2 cellular contexts compared by ENCODE assay signal in the genomic region with DNA sequence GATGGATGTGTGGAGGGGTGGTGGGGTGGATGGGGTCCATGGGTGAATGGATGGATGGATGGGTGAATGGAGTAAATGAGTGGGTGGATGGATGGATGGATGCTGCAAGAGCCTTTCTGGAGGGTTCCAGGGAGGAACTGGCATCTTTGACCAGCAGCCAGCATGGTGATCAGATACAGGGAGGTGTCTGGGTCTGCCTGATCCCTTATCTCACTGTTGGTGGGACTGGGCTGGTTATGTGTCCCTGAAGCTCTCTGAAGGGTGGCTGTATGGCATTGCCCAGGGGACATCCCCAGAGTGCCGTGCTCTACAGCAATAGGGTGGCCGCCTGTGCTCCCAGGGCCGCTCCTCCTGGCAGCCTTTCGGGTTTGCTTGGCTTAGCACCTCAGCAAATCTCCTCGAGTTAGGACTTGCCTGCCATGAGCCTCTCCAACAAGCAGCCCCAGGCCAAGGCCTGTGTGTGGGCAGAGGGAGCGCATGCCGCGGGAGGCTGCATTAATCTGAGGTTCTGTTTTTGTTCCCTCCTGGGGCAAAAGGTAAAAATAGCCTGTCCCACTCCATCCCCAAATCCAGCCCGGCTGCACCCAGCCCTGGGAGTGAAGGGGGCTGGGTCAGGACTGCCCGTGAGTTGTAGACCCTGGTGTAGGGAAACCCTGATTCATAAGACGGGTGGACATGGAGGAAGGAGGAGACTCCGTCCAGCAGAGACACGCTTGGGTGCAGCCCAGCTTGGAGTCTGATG.
A peak's percentile ranks its signal among the peaks of the same experiment; 100 is the strongest.
TF ChIP-seq lines count a peak whose summit lies in the region.

No MANE protein-coding gene starts in this region.

TF ChIP-seq in HCT116, 20 proteins besides CTCF, POLR2A, EP300 and RAD21:
- TF ChIP-seq, protein P1, sequence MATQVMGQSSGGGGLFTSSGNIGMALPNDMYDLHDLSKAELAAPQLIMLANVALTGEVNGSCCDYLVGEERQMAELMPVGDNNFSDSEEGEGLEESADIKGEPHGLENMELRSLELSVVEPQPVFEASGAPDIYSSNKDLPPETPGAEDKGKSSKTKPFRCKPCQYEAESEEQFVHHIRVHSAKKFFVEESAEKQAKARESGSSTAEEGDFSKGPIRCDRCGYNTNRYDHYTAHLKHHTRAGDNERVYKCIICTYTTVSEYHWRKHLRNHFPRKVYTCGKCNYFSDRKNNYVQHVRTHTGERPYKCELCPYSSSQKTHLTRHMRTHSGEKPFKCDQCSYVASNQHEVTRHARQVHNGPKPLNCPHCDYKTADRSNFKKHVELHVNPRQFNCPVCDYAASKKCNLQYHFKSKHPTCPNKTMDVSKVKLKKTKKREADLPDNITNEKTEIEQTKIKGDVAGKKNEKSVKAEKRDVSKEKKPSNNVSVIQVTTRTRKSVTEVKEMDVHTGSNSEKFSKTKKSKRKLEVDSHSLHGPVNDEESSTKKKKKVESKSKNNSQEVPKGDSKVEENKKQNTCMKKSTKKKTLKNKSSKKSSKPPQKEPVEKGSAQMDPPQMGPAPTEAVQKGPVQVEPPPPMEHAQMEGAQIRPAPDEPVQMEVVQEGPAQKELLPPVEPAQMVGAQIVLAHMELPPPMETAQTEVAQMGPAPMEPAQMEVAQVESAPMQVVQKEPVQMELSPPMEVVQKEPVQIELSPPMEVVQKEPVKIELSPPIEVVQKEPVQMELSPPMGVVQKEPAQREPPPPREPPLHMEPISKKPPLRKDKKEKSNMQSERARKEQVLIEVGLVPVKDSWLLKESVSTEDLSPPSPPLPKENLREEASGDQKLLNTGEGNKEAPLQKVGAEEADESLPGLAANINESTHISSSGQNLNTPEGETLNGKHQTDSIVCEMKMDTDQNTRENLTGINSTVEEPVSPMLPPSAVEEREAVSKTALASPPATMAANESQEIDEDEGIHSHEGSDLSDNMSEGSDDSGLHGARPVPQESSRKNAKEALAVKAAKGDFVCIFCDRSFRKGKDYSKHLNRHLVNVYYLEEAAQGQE (IDR thresholded peaks at IDR 0.05; ENCODE audit: low read depth) = no peak
- TF ChIP-seq SIN3A (IDR thresholded peaks at IDR 0.05; ENCODE audit: low read depth) (no peak), EZH2 (IDR thresholded peaks at IDR 0.05) (no peak), ZFX (IDR thresholded peaks at IDR 0.05) (no peak), EGR1 (IDR thresholded peaks at IDR 0.05; ENCODE audit: low read depth) (no peak), JUND (IDR thresholded peaks at IDR 0.05) (no peak), EZH2phosphoT487 (IDR thresholded peaks at IDR 0.05; ENCODE audit: borderline replicate concordance) (no peak)

TF ChIP-seq in K562, 482 proteins besides CTCF, POLR2A, EP300 and RAD21:
- peak; percentile 82 for TF ChIP-seq ZNF12 (CRISPR knock-in tag; IDR thresholded peaks at IDR 0.05)
- no peak for TF ChIP-seq ELF2 (CRISPR knock-in tag; IDR thresholded peaks at IDR 0.05)
